Comparison of ENCODE assay signal across 12 cellular contexts in genomic region chr13:107462501-107462900, GRCh38.
DNase-seq lines count a peak whose midpoint lies in the region; ATAC-seq, FAIRE-seq and TF ChIP-seq lines count a peak whose summit lies in the region.
"Had no signal": no experiment of that assay in that cellular context is flagged by ENCODE, and none has a peak within 500 bp of the region (broad histone marks: within the 10 kb centered on the region; RNA-seq: fewer than 3 reads in every experiment).

No MANE protein-coding gene starts in this region.

- no peaks in the 10 kb centered on the region for H3K36me3 Mint-ChIP-seq in nephron progenitor cell (ENCODE audit: low read depth)
- H3K36me3 Mint-ChIP-seq in activated T-cell treated with anti-CD3 and anti-CD28 coated beads, Interleukin-2, amount 50 U/mL, for 4 hours (ENCODE audit: insufficient read depth) = no peaks in the 10 kb centered on the region
- H3K36me3 Mint-ChIP-seq: CD4-positive, CD25-positive, alpha-beta regulatory T cell had no signal

- H2BK120ac ChIP-seq in neuronal stem cell (ENCODE audit: low read depth, low read length) = no peak overlapping the region

- no peak for TF ChIP-seq POLR2A in H54 (IDR thresholded peaks at IDR 0.05; ENCODE audit: low read depth, low read length)

- H3K4me2 ChIP-seq in neuronal stem cell (ENCODE audit: insufficient read depth, low read length, poor library complexity, severe bottlenecking) = no peak overlapping the region
- H3K4me2 ChIP-seq: BLaER1 treated with 17β-estradiol and CSF1 and Interleukin-3, amounts not matched to agents 10 nM and 100 nM had no signal

- no peak overlapping the region for H3K27ac Mint-ChIP-seq in nephron progenitor cell
- H3K27ac Mint-ChIP-seq: CD4-positive, CD25-positive, alpha-beta regulatory T cell had no signal

- no peak overlapping the region for H2AK5ac ChIP-seq in neuronal stem cell (ENCODE audit: low read depth, low read length)

- no peak overlapping the region for H2BK15ac ChIP-seq in neuronal stem cell (ENCODE audit: low read length)

- H2BK5ac ChIP-seq in neuronal stem cell (ENCODE audit: low read length) = no peak overlapping the region

- no peak overlapping the region for H3K4me3 Mint-ChIP-seq in nephron progenitor cell
- H3K4me3 Mint-ChIP-seq in activated T-cell treated with anti-CD3 and anti-CD28 coated beads, Interleukin-2, amount 50 U/mL, for 4 hours = no peak overlapping the region
- H3K4me3 Mint-ChIP-seq: CD4-positive, CD25-positive, alpha-beta regulatory T cell had no signal

- peak; percentile 87 for FAIRE-seq in H54 (lab: Jason Lieb, UNC)

- H3K4me3 ChIP-seq in MG63 = no peak overlapping the region
- H3K4me3 ChIP-seq in brain microvascular endothelial cell (ENCODE audit: low read depth, low read length) = no peak overlapping the region
- no peak overlapping the region for H3K4me3 ChIP-seq in neuronal stem cell (ENCODE audit: low read length in 2 of 2)
- H3K4me3 ChIP-seq: BLaER1 treated with 17β-estradiol and CSF1 and Interleukin-3, amounts not matched to agents 10 nM and 100 nM had no signal

- H3K4me1 Mint-ChIP-seq in nephron progenitor cell = peaks cover 33% of the 10 kb centered on the region
- no peaks in the 10 kb centered on the region for H3K4me1 Mint-ChIP-seq in activated T-cell treated with anti-CD3 and anti-CD28 coated beads, Interleukin-2, amount 50 U/mL, for 4 hours (ENCODE audit: low read depth)
- H3K4me1 Mint-ChIP-seq: CD4-positive, CD25-positive, alpha-beta regulatory T cell had no signal

- in situ Hi-C loops in brain microvascular endothelial cell (cut with HindIII; ENCODE audit: low pct_ligation_motif_present, low sequenced_read_pairs) = no loop called here

- TF ChIP-seq CTCF in brain microvascular endothelial cell (IDR thresholded peaks at IDR 0.05; ENCODE audit: low read depth, low read length, missing control alignments) (no peak), nephron progenitor cell (IDR thresholded peaks at IDR 0.05) (no peak)

- H3K27me3 ChIP-seq in MG63 (no peaks in the 10 kb centered on the region), brain microvascular endothelial cell (replicated peaks) (no peaks in the 10 kb centered on the region), neuronal stem cell (ENCODE audit: control insufficient read depth in 3 of 3, insufficient read depth in 3 of 3, low read depth in 1 of 3, low read length in 3 of 3) (no peaks in the 10 kb centered on the region)
- H3K27me3 ChIP-seq: BLaER1 treated with 17β-estradiol and CSF1 and Interleukin-3, amounts not matched to agents 10 nM and 100 nM had no signal

- no peak overlapping the region for H4K8ac ChIP-seq in neuronal stem cell (ENCODE audit: low read depth, low read length)

- no peak overlapping the region for H3K9ac ChIP-seq in neuronal stem cell (ENCODE audit: low read depth, low read length, poor library complexity)
- H3K9ac ChIP-seq: BLaER1 treated with 17β-estradiol and CSF1 and Interleukin-3, amounts not matched to agents 10 nM and 100 nM had no signal

- no peaks in the 10 kb centered on the region for H3K36me3 ChIP-seq in MG63
- H3K36me3 ChIP-seq in brain microvascular endothelial cell (replicated peaks) = no peaks in the 10 kb centered on the region
- no peaks in the 10 kb centered on the region for H3K36me3 ChIP-seq in neuronal stem cell (replicated peaks in 1 of 2; ENCODE audit: control insufficient read depth in 2 of 2, insufficient read depth in 2 of 2, low read length in 2 of 2)
- H3K36me3 ChIP-seq: BLaER1 treated with 17β-estradiol and CSF1 and Interleukin-3, amounts not matched to agents 10 nM and 100 nM had no signal

- H3K27me3 Mint-ChIP-seq in nephron progenitor cell (ENCODE audit: low read depth, poor library complexity) = no peaks in the 10 kb centered on the region
- H3K27me3 Mint-ChIP-seq in activated T-cell treated with anti-CD3 and anti-CD28 coated beads, Interleukin-2, amount 50 U/mL, for 4 hours (ENCODE audit: low read depth) = no peaks in the 10 kb centered on the region
- H3K27me3 Mint-ChIP-seq: CD4-positive, CD25-positive, alpha-beta regulatory T cell had no signal

- no peak overlapping the region for H2AFZ ChIP-seq in neuronal stem cell (ENCODE audit: low read length)

- no peak overlapping the region for H3K27ac ChIP-seq in brain microvascular endothelial cell
- H3K27ac ChIP-seq in neuronal stem cell (replicated peaks; ENCODE audit: low read length) = no peak overlapping the region
- H3K27ac ChIP-seq: BLaER1 treated with 17β-estradiol and CSF1 and Interleukin-3, amounts not matched to agents 10 nM and 100 nM had no signal

- DNase-seq in H54 (ENCODE audit: insufficient read length, low spot score) (no peak), MG63 (peak; percentile 16), brain microvascular endothelial cell (peak; percentile 33), neuronal stem cell (ENCODE audit: low spot score) (no peak), nephron progenitor cell (no peak)
- DNase-seq in activated T-cell treated with anti-CD3 and anti-CD28 coated beads, Interleukin-2, amount 50 U/mL, for 4 hours = no peak
- DNase-seq: ACHN; Calu3; CD4-positive, CD25-positive, alpha-beta regulatory T cell; DMS 273 treated with DMSO at 0.1 percent for 48 hours had no signal

- H3K23ac ChIP-seq in neuronal stem cell (ENCODE audit: low read depth, low read length, poor library complexity) = no peak overlapping the region

- H3K18ac ChIP-seq in neuronal stem cell (ENCODE audit: low read length) = no peak overlapping the region

- H3K9me3 ChIP-seq in MG63 (no peaks in the 10 kb centered on the region), neuronal stem cell (replicated peaks in 1 of 2; ENCODE audit: control insufficient read depth in 2 of 2, insufficient read depth in 1 of 2, low read depth in 1 of 2, low read length in 2 of 2) (no peaks in the 10 kb centered on the region)

- H3K4ac ChIP-seq in neuronal stem cell (ENCODE audit: low read length) = no peak overlapping the region

- H3K14ac ChIP-seq in neuronal stem cell (ENCODE audit: low read length) = peak overlapping the region; percentile 71

- no peak for ATAC-seq in activated T-cell treated with anti-CD3 and anti-CD28 coated beads, Interleukin-2, amount 50 U/mL, for 4 hours
- ATAC-seq in GM19452 (IDR thresholded peaks at IDR 0.05; ENCODE audit: unreplicated experiment) = no peak

- no peaks in the 10 kb centered on the region for H3K79me1 ChIP-seq in neuronal stem cell (ENCODE audit: low read depth, low read length)

- peaks cover 0 to 3% of the 10 kb centered on the region in 2 donors for H3K4me1 ChIP-seq in neuronal stem cell (ENCODE audit: control insufficient read depth in 2 of 2, insufficient read depth in 1 of 2, low read depth in 1 of 2, low read length in 2 of 2)
- H3K4me1 ChIP-seq: BLaER1 treated with 17β-estradiol and CSF1 and Interleukin-3, amounts not matched to agents 10 nM and 100 nM had no signal

- no peak overlapping the region for H4K91ac ChIP-seq in neuronal stem cell (ENCODE audit: low read depth, low read length, poor library complexity)

- H2BK12ac ChIP-seq in neuronal stem cell (ENCODE audit: low read length) = no peak overlapping the region

- no peaks in the 10 kb centered on the region for H3K9me3 Mint-ChIP-seq in nephron progenitor cell
- peaks cover 9% of the 10 kb centered on the region for H3K9me3 Mint-ChIP-seq in activated T-cell treated with anti-CD3 and anti-CD28 coated beads, Interleukin-2, amount 50 U/mL, for 4 hours

- WGBS in neuronal stem cell (ENCODE audit: extremely low coverage in 2 of 2, insufficient read length in 2 of 2, insufficient replicate concordance in 1 of 2), 2 donors = no CpG with 5 or more reads among the region's 2 CpGs

Comparison
In these comparisons a context has a peak if more than half of its experiments do, and no peak if none do; other contexts are left out.
1. DNase-seq: peak in MG63 (single experiment) and brain microvascular endothelial cell (single experiment); none in H54 (single experiment), neuronal stem cell (single experiment), nephron progenitor cell (single experiment) and activated T-cell treated with anti-CD3 and anti-CD28 coated beads, Interleukin-2, amount 50 U/mL, for 4 hours (single experiment).